10 cellular contexts compared by ENCODE assay signal in genomic region chr14:68884031-68885030, GRCh38.
DNase-seq lines count a peak whose midpoint lies in the region; ATAC-seq, FAIRE-seq and TF ChIP-seq lines count a peak whose summit lies in the region.
"Had no signal": no experiment of that assay in that cellular context is flagged by ENCODE, and none has a peak within 500 bp of the region (broad histone marks: within the 10 kb centered on the region; RNA-seq: fewer than 3 reads in every experiment).

No MANE protein-coding gene starts in this region.

- H3K27me3 ChIP-seq in heart left ventricle, result no peaks in the 10 kb centered on the region
- no peaks in the 10 kb centered on the region for H3K27me3 ChIP-seq in subcutaneous abdominal adipose tissue (ENCODE audit: control insufficient read depth in 5 of 5, insufficient read depth in 4 of 5, low read length in 5 of 5)

- 71 to 83% (median 79%) methylated on average over 10 of the region's 10 CpGs for WGBS in heart left ventricle, 4 donors

- H3K9me3 ChIP-seq in heart left ventricle, result no peaks in the 10 kb centered on the region
- H3K9me3 ChIP-seq in subcutaneous abdominal adipose tissue (ENCODE audit: control insufficient read depth in 5 of 5, low read length in 5 of 5), result no peaks in the 10 kb centered on the region

- peaks cover 0 to 22% (median 6%) of the 10 kb centered on the region in 12 donors for H3K4me1 ChIP-seq in heart left ventricle
- H3K4me1 ChIP-seq in subcutaneous abdominal adipose tissue (ENCODE audit: control insufficient read depth in 5 of 5, insufficient read depth in 5 of 5, low read length in 5 of 5), result peaks cover 0 to 17% (median 5%) of the 10 kb centered on the region in 5 donors

- DNase-seq in NCI-H2081 (lab: John Stamatoyannopoulos, UW) (peak; percentile 26 to 72), NCI-H2081 treated with DMSO at 0.1 percent for 48 hours (lab: John Stamatoyannopoulos, UW) (no peak), SW480 (ENCODE audit: low spot score) (peak; percentile 75), heart left ventricle (peak in 4 of 5 donors; percentile 59 to 85 (median 71)), GF-D8 (lab: John Stamatoyannopoulos, UW) (no peak), frontal cortex (ENCODE audit: low spot score in 2 of 2) (no peak)
- DNase-seq: activated B cell treated with CpG ODN at 0.5 μM for 24 hours, MM.1S had no signal

- H3K4me3 ChIP-seq in heart left ventricle (no peak overlapping the region), subcutaneous abdominal adipose tissue (ENCODE audit: low read depth in 1 of 5, low read length in 5 of 5) (no peak overlapping the region)

- ATAC-seq in heart left ventricle (peak; percentile 78 to 87 (median 84)), GM19463 (IDR thresholded peaks at IDR 0.05; ENCODE audit: unreplicated experiment) (no peak)

- no peak overlapping the region for H3K9ac ChIP-seq in subcutaneous abdominal adipose tissue (ENCODE audit: low read length in 5 of 5)

- H3K36me3 ChIP-seq in heart left ventricle, result peaks cover 3 to 99% (median 98%) of the 10 kb centered on the region in 9 donors
- peaks cover 2 to 82% (median 76%) of the 10 kb centered on the region in 5 donors for H3K36me3 ChIP-seq in subcutaneous abdominal adipose tissue (ENCODE audit: control insufficient read depth in 5 of 5, insufficient read depth in 5 of 5, low read length in 5 of 5)

- peak overlapping the region in 9 of 12 donors; percentile 24 to 83 (median 55) for H3K27ac ChIP-seq in heart left ventricle
- peak overlapping the region; percentile 39 for H3K27ac ChIP-seq in subcutaneous abdominal adipose tissue (ENCODE audit: low read depth, low read length)

- FAIRE-seq in frontal cortex (lab: Jason Lieb, UNC), result no peak

- TF ChIP-seq POLR2A in heart left ventricle (IDR thresholded peaks at IDR 0.05), result no peak

- no peak for TF ChIP-seq CTCF in heart left ventricle (IDR thresholded peaks at IDR 0.05)

- intact Hi-C loops in heart left ventricle (cut with DNase I), result no loop called here

Comparison
In these comparisons a context has a peak if more than half of its experiments do, and no peak if none do; other contexts are left out.
1. DNase-seq: peak in NCI-H2081 (2 of 2), SW480 (single experiment) and heart left ventricle (4 of 5); none in NCI-H2081 treated with DMSO at 0.1 percent for 48 hours (single experiment), GF-D8 (single experiment) and frontal cortex (0 of 2).